8 cellular contexts compared by ENCODE assay signal in the genomic region with DNA sequence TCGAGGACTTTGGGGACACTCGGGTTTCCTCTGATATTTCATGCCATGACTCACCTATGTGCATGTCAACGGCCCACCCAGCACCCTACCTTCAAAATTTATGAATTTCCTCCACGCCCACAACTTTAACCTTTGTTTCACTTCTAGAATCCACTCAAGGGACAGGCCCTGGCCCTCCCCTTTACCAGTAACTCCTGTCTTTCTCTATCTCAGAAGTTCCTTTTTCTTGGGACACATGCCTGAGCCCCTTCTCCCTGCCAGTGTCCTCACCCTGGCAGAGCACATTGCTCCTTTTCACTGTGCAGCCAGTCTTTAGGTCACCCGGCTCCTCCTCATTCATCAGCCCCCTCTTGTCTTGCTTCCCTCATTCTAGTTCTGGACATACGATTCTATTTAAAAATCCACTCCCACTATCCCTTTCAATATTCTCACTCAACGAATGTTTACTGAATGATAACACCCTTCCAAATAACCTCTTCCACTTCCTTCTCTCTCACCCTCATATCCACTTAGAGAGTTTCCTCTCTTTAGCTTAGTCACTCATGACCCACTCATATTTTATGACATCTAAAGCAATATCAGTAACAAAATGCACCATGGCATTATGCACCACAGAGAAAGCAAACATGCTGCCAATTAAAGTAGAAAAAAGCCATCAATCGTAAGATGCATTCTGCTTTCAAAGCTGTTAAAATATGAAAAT.
A peak's percentile ranks its signal among the peaks of the same experiment; 100 is the strongest.
DNase-seq lines count a peak whose midpoint lies in the region; FAIRE-seq and TF ChIP-seq lines count a peak whose summit lies in the region.

No MANE protein-coding gene starts in this region.

- H3K4me1 Mint-ChIP-seq in glutamatergic neuron (ENCODE audit: low read depth, unreplicated experiment) = no peaks in the 10 kb centered on the region

- H2BK15ac ChIP-seq in mesenchymal stem cell (ENCODE audit: low read depth, poor library complexity, severe bottlenecking) = peak overlapping the region; percentile 1

- no peak overlapping the region for H3K4me3 Mint-ChIP-seq in glutamatergic neuron (ENCODE audit: unreplicated experiment)

- H3K36me3 ChIP-seq in mesenchymal stem cell (ENCODE audit: control insufficient read depth in 1 of 2, insufficient read depth in 2 of 2, low read depth in 1 of 2, low read length in 2 of 2) = no peaks in the 10 kb centered on the region

- TF ChIP-seq POLR2A in GM12892 (IDR thresholded peaks at IDR 0.05; ENCODE audit: low read depth, low read length) = no peak

- H3K9me3 ChIP-seq in mesenchymal stem cell (ENCODE audit: control insufficient read depth, low read length) = no peaks in the 10 kb centered on the region

- H4K8ac ChIP-seq in mesenchymal stem cell (ENCODE audit: low read length) = no peak overlapping the region

- H3K23ac ChIP-seq in mesenchymal stem cell (ENCODE audit: low read length in 2 of 2) = no peak overlapping the region

- H2AK5ac ChIP-seq in mesenchymal stem cell (ENCODE audit: low read length, severe bottlenecking) = no peak overlapping the region

- H3K36me3 Mint-ChIP-seq in glutamatergic neuron (ENCODE audit: unreplicated experiment) = no peaks in the 10 kb centered on the region

- no peak overlapping the region for H3K14ac ChIP-seq in mesenchymal stem cell (ENCODE audit: low read length in 2 of 2)

- H2BK5ac ChIP-seq in mesenchymal stem cell (ENCODE audit: low read depth, low read length, poor library complexity, severe bottlenecking) = no peak overlapping the region

- peaks cover 2% of the 10 kb centered on the region for H3K27me3 Mint-ChIP-seq in glutamatergic neuron (ENCODE audit: unreplicated experiment)

- 53% methylated on average over 7 of the region's 8 CpGs for WGBS in mesenchymal stem cell

- peak overlapping the region; percentile 1 for H2BK120ac ChIP-seq in mesenchymal stem cell (ENCODE audit: low read depth, low read length)

- H3K9ac ChIP-seq in mesenchymal stem cell (ENCODE audit: low read length) = peak overlapping the region; percentile 24

- peak overlapping the region in 1 of 2 experiments; percentile 93 for H2BK12ac ChIP-seq in mesenchymal stem cell (ENCODE audit: low read length in 2 of 2)

- no peak overlapping the region for H2AFZ ChIP-seq in mesenchymal stem cell (ENCODE audit: low read depth, low read length)

- no peaks in the 10 kb centered on the region for H3K79me1 ChIP-seq in mesenchymal stem cell (replicated peaks; ENCODE audit: low read length, poor library complexity, severe bottlenecking)

- peaks cover 3% of the 10 kb centered on the region for H3K9me3 Mint-ChIP-seq in glutamatergic neuron (ENCODE audit: unreplicated experiment)

- H4K91ac ChIP-seq in mesenchymal stem cell (ENCODE audit: low read length) = peak overlapping the region; percentile 12

- H3K4me2 ChIP-seq in mesenchymal stem cell (ENCODE audit: low read length, poor library complexity, severe bottlenecking) = no peak overlapping the region

- no peak overlapping the region for H3K27ac ChIP-seq in mesenchymal stem cell (ENCODE audit: low read length, poor library complexity, severe bottlenecking)

- H3K18ac ChIP-seq in mesenchymal stem cell (ENCODE audit: low read depth in 1 of 2, low read length in 2 of 2) = peak overlapping the region; percentile 0 to 77

- no peak overlapping the region for H3K4me3 ChIP-seq in mesenchymal stem cell (ENCODE audit: insufficient read depth in 1 of 2, low read depth in 1 of 2, low read length in 2 of 2)

- H3K4ac ChIP-seq in mesenchymal stem cell (ENCODE audit: low read depth in 1 of 2, low read length in 2 of 2) = peak overlapping the region; percentile 35 to 85

- H3K27me3 ChIP-seq in mesenchymal stem cell (ENCODE audit: control insufficient read depth in 1 of 2, insufficient read depth in 1 of 2, low read length in 2 of 2) = no peaks in the 10 kb centered on the region

- FAIRE-seq in GM12892 (lab: Jason Lieb, UNC) = peak; percentile 17

- H3K4me1 ChIP-seq in mesenchymal stem cell (ENCODE audit: control insufficient read depth, insufficient read depth, low read depth, low read length) = peaks cover 3% of the 10 kb centered on the region

- DNase-seq in GM12892 (ENCODE audit: insufficient read length) (no peak), HCEC 1CT (peak; percentile 39), NOMO-1 treated with DMSO at 0.1 percent for 48 hours (lab: John Stamatoyannopoulos, UW; ENCODE audit: unreplicated experiment) (peak; percentile 85), mesenchymal stem cell (peak; percentile 56), glutamatergic neuron (no peak), glomerular visceral epithelial cell (ENCODE audit: extremely low spot score) (no peak), middle frontal gyrus (ENCODE audit: extremely low spot score, low spot score) (no peak), medulla oblongata (ENCODE audit: extremely low spot score) (no peak)

- TF ChIP-seq CTCF in glutamatergic neuron (IDR thresholded peaks at IDR 0.05; ENCODE audit: partially characterized antibody, unreplicated experiment) = no peak

- no peak overlapping the region for H3K27ac Mint-ChIP-seq in glutamatergic neuron (ENCODE audit: unreplicated experiment)

Comparison
In these comparisons a context has a peak if more than half of its experiments do, and no peak if none do; other contexts are left out.
1. DNase-seq: peak in HCEC 1CT (single experiment), NOMO-1 treated with DMSO at 0.1 percent for 48 hours (single experiment) and mesenchymal stem cell (single experiment); none in GM12892 (single experiment), glutamatergic neuron (single experiment), glomerular visceral epithelial cell (single experiment), middle frontal gyrus (single experiment) and medulla oblongata (single experiment).